Comparison of ENCODE assay signal across 10 cellular contexts in the genomic region with DNA sequence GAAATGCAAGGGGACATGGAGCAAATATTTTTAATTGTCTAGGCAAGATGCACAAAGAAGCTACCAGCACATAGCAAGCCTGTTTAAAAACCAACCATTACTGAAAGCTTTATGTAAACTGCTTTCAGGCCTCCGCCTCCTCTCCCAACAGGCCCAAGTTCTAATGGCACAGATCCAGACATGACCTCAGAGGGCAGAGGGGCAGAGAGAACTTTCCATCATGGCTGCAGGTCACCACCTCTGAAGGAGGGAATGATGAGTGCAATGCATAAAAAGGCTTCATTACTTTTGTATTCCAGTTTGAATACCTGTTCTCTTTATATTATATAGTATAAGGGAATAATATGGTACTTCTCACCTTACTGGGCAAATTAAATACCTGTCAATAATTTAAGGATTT. TPM values are rescaled to one million over a fixed set of nuclear protein-coding genes. Genes with fewer than 3 reads are reported as not detected.
DNase-seq lines count a peak whose midpoint lies in the region; TF ChIP-seq lines count a peak whose summit lies in the region.
"Had no signal": no experiment of that assay in that cellular context is flagged by ENCODE, and none has a peak within 500 bp of the region (broad histone marks: within the 10 kb centered on the region; RNA-seq: fewer than 3 reads in every experiment).

No MANE protein-coding gene starts in this region.

- H2AFZ ChIP-seq in osteoblast (ENCODE audit: low read length): no peak overlapping the region

- H3K4me2 ChIP-seq in osteoblast (ENCODE audit: insufficient read depth, low read length): no peak overlapping the region

- H3K9me3 ChIP-seq in Peyer's patch (no peaks in the 10 kb centered on the region), osteoblast (ENCODE audit: low read depth, low read length) (no peaks in the 10 kb centered on the region)

- DNase-seq in Ammon's horn (ENCODE audit: low spot score) (peak; percentile 69), Peyer's patch (peak in 2 of 3 donors; percentile 67 to 88), fibroblast of peridontal ligament (ENCODE audit: extremely low read depth) (peak; percentile 77), osteoblast (ENCODE audit: insufficient read length, low spot score, missing footprints) (no peak), NCI-H187 treated with DMSO at 0.1 percent for 48 hours (lab: John Stamatoyannopoulos, UW) (no peak), NCI-H524 (lab: John Stamatoyannopoulos, UW) (no peak), NCI-H1417 (lab: John Stamatoyannopoulos, UW) (no peak), epidermal melanocyte (ENCODE audit: insufficient read length, low spot score) (no peak)

- no peak for TF ChIP-seq POLR2A in Peyer's patch (IDR thresholded peaks at IDR 0.05)

- H3K27ac ChIP-seq in Peyer's patch (peak overlapping the region in 3 of 4 donors; percentile 20 to 66 (median 42)), osteoblast (ENCODE audit: low read depth, low read length) (peak overlapping the region; percentile 55)

- H3K4me1 ChIP-seq in Peyer's patch: peaks cover 0 to 12% (median 0%) of the 10 kb centered on the region in 4 donors
- peaks cover 51% of the 10 kb centered on the region for H3K4me1 ChIP-seq in osteoblast (ENCODE audit: insufficient read depth, low read length)

- H4K20me1 ChIP-seq in osteoblast (ENCODE audit: insufficient read depth, low read length): peaks cover 53% of the 10 kb centered on the region

- no peak overlapping the region for H3K4me3 ChIP-seq in Peyer's patch
- H3K4me3 ChIP-seq in osteoblast (ENCODE audit: insufficient read depth, low read length): no peak overlapping the region

- peaks cover 0 to 99% (median 14%) of the 10 kb centered on the region in 3 donors for H3K36me3 ChIP-seq in Peyer's patch
- peaks cover 93% of the 10 kb centered on the region for H3K36me3 ChIP-seq in osteoblast (ENCODE audit: insufficient read depth, low read length)

- TF ChIP-seq CTCF in Peyer's patch (IDR thresholded peaks at IDR 0.05): no peak
- TF ChIP-seq CTCF in osteoblast (IDR thresholded peaks at IDR 0.05; ENCODE audit: extremely low read depth, low read depth, low read length): no peak

- no peaks in the 10 kb centered on the region for H3K27me3 ChIP-seq in Peyer's patch
- H3K27me3 ChIP-seq in osteoblast (ENCODE audit: insufficient read depth, low read length): no peaks in the 10 kb centered on the region

- peaks cover 52% of the 10 kb centered on the region for H3K79me2 ChIP-seq in osteoblast (ENCODE audit: insufficient read depth, low read length)

RNA-seq across cellular contexts. Expression of a gene that starts 15.2 kb away (rescaled TPM):
- total RNA-seq in Peyer's patch (100 to 1,000 TPM; 583 to 733 (median 616) TPM), osteoblast (434 and 496 TPM in 2 replicates)

RNA-seq across cellular contexts. Expression of a gene that starts 23.0 kb away (rescaled TPM):
- 10 to 100 TPM in 3 of 4 donors, 1 to 10 TPM in 1; 2.5 to 20.0 (median 16.6) TPM for total RNA-seq in Peyer's patch
- total RNA-seq in osteoblast: 142 and 161 TPM in 2 replicates

RNA-seq across cellular contexts. Expression of a gene that starts 35.9 kb away (rescaled TPM):
- total RNA-seq in Peyer's patch (not detected), osteoblast (not detected in 2 replicates)
- total RNA-seq: glomerular endothelial cell; T-helper 1 cell treated with Interleukin-12 subunit alpha and Interleukin-12 subunit beta and Interleukin-4 antibody, amounts not matched to agents 30 ng/mL and 1 ng/mL, for 36 hours had no signal

Comparison
In these comparisons a context has a peak if more than half of its experiments do, and no peak if none do; other contexts are left out.
1. DNase-seq: peak in Ammon's horn (single experiment), Peyer's patch (2 of 3) and fibroblast of peridontal ligament (single experiment); none in osteoblast (single experiment), NCI-H187 treated with DMSO at 0.1 percent for 48 hours (single experiment), NCI-H524 (0 of 2), NCI-H1417 (0 of 3) and epidermal melanocyte (single experiment).